ENCODE assay signal across 1 cellular context in the genomic region with DNA sequence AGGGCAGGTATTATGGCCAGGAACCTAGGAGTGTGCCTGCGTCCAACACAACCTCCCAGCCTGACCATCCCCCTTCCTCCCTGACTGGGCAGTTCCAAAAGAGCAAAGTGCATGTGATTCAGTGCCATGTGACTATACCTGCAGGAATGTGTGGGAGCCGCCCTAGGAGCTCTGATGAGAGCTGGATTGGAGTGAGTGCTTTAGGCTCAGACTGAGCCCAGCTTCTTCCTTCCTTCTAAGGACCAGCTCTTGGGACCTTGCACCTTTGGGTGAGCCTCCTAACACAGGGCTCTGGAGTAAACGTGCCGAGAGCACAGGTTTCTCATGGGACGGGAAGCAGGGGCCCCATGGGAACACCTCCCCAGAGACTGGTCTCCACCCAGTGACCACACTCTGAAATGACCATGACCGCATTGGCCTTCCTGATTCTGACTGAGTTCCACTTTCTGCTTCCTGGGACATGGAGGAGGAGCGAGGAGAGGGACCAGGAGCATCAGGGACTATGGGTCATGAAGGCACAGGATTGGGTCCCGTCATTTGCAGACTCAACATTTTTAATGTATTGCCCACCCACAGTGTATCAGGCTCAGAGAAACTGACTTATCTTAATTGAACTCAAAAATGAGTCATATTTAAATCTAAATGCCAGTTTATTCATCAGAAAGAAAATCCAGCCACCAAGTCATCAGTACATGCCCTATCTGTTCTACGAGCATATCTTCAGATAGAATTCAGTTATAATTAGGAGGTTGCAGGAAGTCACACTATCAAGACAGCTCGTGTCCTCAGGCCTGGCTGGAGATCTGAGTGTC.
TF ChIP-seq lines count a peak whose summit lies in the region.

No MANE protein-coding gene starts in this region.

TF ChIP-seq in HepG2, 621 proteins besides CTCF, POLR2A, EP300 and RAD21 (continued from another document and continues in another):
- no peak for TF ChIP-seq SNAPC4 (CRISPR knock-in tag; IDR thresholded peaks at IDR 0.05)
- peak; percentile 12; the same call in 1 of the 2 replicates for TF ChIP-seq ZBTB20 (CRISPR knock-in tag; IDR thresholded peaks at IDR 0.05; ENCODE audit: borderline replicate concordance, low read depth)
- TF ChIP-seq ZNF605 (CRISPR knock-in tag; IDR thresholded peaks at IDR 0.05) = 0 out of 2 replicates have a peak, but pooled peaks have one; percentile 56
- TF ChIP-seq RBAK (CRISPR knock-in tag; IDR thresholded peaks at IDR 0.05) = no peak
- TF ChIP-seq MBD4 (IDR thresholded peaks at IDR 0.05; ENCODE audit: borderline replicate concordance, low read length) = no peak
- TF ChIP-seq MAX (IDR thresholded peaks at IDR 0.05) = peak; percentile 79
- no peak for TF ChIP-seq ZNF335 (CRISPR knock-in tag; IDR thresholded peaks at IDR 0.05)
- TF ChIP-seq ZNF816 (CRISPR knock-in tag; IDR thresholded peaks at IDR 0.05; ENCODE audit: borderline replicate concordance) = no peak
- peak; percentile 22; the same call in 1 of the 2 replicates for TF ChIP-seq FOXK1 (CRISPR knock-in tag; IDR thresholded peaks at IDR 0.05; ENCODE audit: borderline replicate concordance, low read depth)
- no peak for TF ChIP-seq ZNF598 (CRISPR knock-in tag; IDR thresholded peaks at IDR 0.05; ENCODE audit: borderline replicate concordance)
- TF ChIP-seq ZSCAN21 (CRISPR knock-in tag; IDR thresholded peaks at IDR 0.05; ENCODE audit: borderline replicate concordance) = 0 out of 2 replicates have a peak, but pooled peaks have one; percentile 62
- TF ChIP-seq ZNF792 (CRISPR knock-in tag; IDR thresholded peaks at IDR 0.05) = 0 out of 2 replicates have a peak, but pooled peaks have one; percentile 32
- no peak for TF ChIP-seq ZNF558 (CRISPR knock-in tag; IDR thresholded peaks at IDR 0.05; ENCODE audit: borderline replicate concordance)
- TF ChIP-seq NFRKB (IDR thresholded peaks at IDR 0.05) = no peak
- no peak for TF ChIP-seq ZNF784 (CRISPR knock-in tag; IDR thresholded peaks at IDR 0.05; ENCODE audit: borderline replicate concordance)
- no peak for TF ChIP-seq ZNF121 (CRISPR knock-in tag; IDR thresholded peaks at IDR 0.05)
- no peak for TF ChIP-seq ZSCAN9 (CRISPR knock-in tag; IDR thresholded peaks at IDR 0.05; ENCODE audit: borderline replicate concordance)
- TF ChIP-seq MNT (IDR thresholded peaks at IDR 0.05) = peak; percentile 18; the same call in 1 of the 2 replicates
- no peak for TF ChIP-seq ZFP41 (CRISPR knock-in tag; IDR thresholded peaks at IDR 0.05; ENCODE audit: borderline replicate concordance)
- TF ChIP-seq TOE1 (CRISPR knock-in tag; IDR thresholded peaks at IDR 0.05) = no peak
- TF ChIP-seq ZNF572 (CRISPR knock-in tag; IDR thresholded peaks at IDR 0.05) = no peak
- no peak for TF ChIP-seq NCOA1 (CRISPR knock-in tag; IDR thresholded peaks at IDR 0.05)
- TF ChIP-seq ASH2L (IDR thresholded peaks at IDR 0.05; ENCODE audit: insufficient read length, low read depth, low read length) = peak; percentile 69
- peak; percentile 63; the same call in 1 of the 2 replicates for TF ChIP-seq GATAD2A (CRISPR knock-in tag; IDR thresholded peaks at IDR 0.05)
- no peak for TF ChIP-seq SAFB2 (CRISPR knock-in tag; IDR thresholded peaks at IDR 0.05; ENCODE audit: borderline replicate concordance, low read depth)
- no peak for TF ChIP-seq MATR3 (CRISPR knock-in tag; IDR thresholded peaks at IDR 0.05)
- TF ChIP-seq ZNF503 (CRISPR knock-in tag; IDR thresholded peaks at IDR 0.05) = no peak
- TF ChIP-seq HNF4A (CRISPR knock-in tag; IDR thresholded peaks at IDR 0.05) = peak; percentile 91
- TF ChIP-seq, protein P1, sequence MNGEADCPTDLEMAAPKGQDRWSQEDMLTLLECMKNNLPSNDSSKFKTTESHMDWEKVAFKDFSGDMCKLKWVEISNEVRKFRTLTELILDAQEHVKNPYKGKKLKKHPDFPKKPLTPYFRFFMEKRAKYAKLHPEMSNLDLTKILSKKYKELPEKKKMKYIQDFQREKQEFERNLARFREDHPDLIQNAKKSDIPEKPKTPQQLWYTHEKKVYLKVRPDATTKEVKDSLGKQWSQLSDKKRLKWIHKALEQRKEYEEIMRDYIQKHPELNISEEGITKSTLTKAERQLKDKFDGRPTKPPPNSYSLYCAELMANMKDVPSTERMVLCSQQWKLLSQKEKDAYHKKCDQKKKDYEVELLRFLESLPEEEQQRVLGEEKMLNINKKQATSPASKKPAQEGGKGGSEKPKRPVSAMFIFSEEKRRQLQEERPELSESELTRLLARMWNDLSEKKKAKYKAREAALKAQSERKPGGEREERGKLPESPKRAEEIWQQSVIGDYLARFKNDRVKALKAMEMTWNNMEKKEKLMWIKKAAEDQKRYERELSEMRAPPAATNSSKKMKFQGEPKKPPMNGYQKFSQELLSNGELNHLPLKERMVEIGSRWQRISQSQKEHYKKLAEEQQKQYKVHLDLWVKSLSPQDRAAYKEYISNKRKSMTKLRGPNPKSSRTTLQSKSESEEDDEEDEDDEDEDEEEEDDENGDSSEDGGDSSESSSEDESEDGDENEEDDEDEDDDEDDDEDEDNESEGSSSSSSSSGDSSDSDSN (CRISPR knock-in tag; IDR thresholded peaks at IDR 0.05) = no peak
- TF ChIP-seq ZNF644 (CRISPR knock-in tag; IDR thresholded peaks at IDR 0.05; ENCODE audit: low read depth) = peak; percentile 77
- TF ChIP-seq ELK4 (CRISPR knock-in tag; IDR thresholded peaks at IDR 0.05; ENCODE audit: borderline replicate concordance) = no peak
- no peak for TF ChIP-seq ZNF720 (CRISPR knock-in tag; IDR thresholded peaks at IDR 0.05)
- TF ChIP-seq ZNF773 (CRISPR knock-in tag; IDR thresholded peaks at IDR 0.05; ENCODE audit: borderline replicate concordance) = no peak
- TF ChIP-seq BRCA1 (CRISPR knock-in tag; IDR thresholded peaks at IDR 0.05) = no peak
- TF ChIP-seq SP5 (CRISPR knock-in tag; IDR thresholded peaks at IDR 0.05; ENCODE audit: borderline replicate concordance, low read depth) = peak; percentile 51; the same call in 1 of the 2 replicates
- TF ChIP-seq ZFP90 (CRISPR knock-in tag; IDR thresholded peaks at IDR 0.05; ENCODE audit: borderline replicate concordance) = no peak
- no peak for TF ChIP-seq ZNF230 (CRISPR knock-in tag; IDR thresholded peaks at IDR 0.05)
- TF ChIP-seq, protein P2, sequence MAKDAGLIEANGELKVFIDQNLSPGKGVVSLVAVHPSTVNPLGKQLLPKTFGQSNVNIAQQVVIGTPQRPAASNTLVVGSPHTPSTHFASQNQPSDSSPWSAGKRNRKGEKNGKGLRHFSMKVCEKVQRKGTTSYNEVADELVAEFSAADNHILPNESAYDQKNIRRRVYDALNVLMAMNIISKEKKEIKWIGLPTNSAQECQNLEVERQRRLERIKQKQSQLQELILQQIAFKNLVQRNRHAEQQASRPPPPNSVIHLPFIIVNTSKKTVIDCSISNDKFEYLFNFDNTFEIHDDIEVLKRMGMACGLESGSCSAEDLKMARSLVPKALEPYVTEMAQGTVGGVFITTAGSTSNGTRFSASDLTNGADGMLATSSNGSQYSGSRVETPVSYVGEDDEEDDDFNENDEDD (CRISPR knock-in tag; IDR thresholded peaks at IDR 0.05; ENCODE audit: borderline replicate concordance) = peak; percentile 48; the same call in 1 of the 2 replicates
- TF ChIP-seq, protein P3, sequence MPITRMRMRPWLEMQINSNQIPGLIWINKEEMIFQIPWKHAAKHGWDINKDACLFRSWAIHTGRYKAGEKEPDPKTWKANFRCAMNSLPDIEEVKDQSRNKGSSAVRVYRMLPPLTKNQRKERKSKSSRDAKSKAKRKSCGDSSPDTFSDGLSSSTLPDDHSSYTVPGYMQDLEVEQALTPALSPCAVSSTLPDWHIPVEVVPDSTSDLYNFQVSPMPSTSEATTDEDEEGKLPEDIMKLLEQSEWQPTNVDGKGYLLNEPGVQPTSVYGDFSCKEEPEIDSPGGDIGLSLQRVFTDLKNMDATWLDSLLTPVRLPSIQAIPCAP (CRISPR knock-in tag; IDR thresholded peaks at IDR 0.05; ENCODE audit: low read depth) = no peak
- TF ChIP-seq JUN (CRISPR knock-in tag; IDR thresholded peaks at IDR 0.05) = 0 out of 2 replicates have a peak, but pooled peaks have one; percentile 38
- TF ChIP-seq ZNF331 (CRISPR knock-in tag; IDR thresholded peaks at IDR 0.05) = peak; percentile 46; the same call in 1 of the 2 replicates
- peak; percentile 75; the same call in 1 of the 2 replicates for TF ChIP-seq FOSL1 (CRISPR knock-in tag; IDR thresholded peaks at IDR 0.05; ENCODE audit: borderline replicate concordance)
- 0 out of 2 replicates have a peak, but pooled peaks have one; percentile 28 for TF ChIP-seq HMG20B (CRISPR knock-in tag; conservative IDR thresholded peaks at IDR 0.05)
- TF ChIP-seq, protein P4, sequence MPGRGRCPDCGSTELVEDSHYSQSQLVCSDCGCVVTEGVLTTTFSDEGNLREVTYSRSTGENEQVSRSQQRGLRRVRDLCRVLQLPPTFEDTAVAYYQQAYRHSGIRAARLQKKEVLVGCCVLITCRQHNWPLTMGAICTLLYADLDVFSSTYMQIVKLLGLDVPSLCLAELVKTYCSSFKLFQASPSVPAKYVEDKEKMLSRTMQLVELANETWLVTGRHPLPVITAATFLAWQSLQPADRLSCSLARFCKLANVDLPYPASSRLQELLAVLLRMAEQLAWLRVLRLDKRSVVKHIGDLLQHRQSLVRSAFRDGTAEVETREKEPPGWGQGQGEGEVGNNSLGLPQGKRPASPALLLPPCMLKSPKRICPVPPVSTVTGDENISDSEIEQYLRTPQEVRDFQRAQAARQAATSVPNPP (CRISPR knock-in tag; IDR thresholded peaks at IDR 0.05) = no peak
- TF ChIP-seq ZNF460 (CRISPR knock-in tag; IDR thresholded peaks at IDR 0.05; ENCODE audit: borderline replicate concordance) = no peak
